Comparison of ENCODE assay signal across 1 cellular context in the genomic region with DNA sequence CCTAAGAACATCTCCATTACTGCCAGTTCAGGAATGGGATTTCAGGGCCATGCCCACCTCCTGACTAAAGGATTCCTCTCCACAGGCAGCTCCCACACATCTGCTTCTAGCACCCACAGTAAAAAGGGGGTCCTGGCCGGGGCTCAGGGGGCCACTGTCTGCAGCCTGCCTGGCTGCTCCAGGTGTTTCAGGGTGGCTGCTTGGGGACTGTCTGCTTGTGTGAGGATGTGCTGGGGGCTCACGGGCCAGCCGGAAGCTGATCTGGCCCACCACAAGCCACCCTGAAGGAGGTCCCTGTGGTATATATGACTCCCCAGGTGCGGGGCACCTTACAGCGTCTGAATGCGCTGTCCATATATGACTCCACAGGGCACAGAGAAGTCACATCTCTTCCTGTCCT.
TF ChIP-seq lines count a peak whose summit lies in the region.

No MANE protein-coding gene starts in this region.

TF ChIP-seq in GM12891, 5 proteins besides CTCF, POLR2A, EP300 and RAD21:
- no peak for TF ChIP-seq TAF1 (IDR thresholded peaks at IDR 0.05; ENCODE audit: low read depth, low read length)
- no peak for TF ChIP-seq POU2F2 (IDR thresholded peaks at IDR 0.05; ENCODE audit: low read depth, low read length)
- TF ChIP-seq PAX5 (IDR thresholded peaks at IDR 0.05; ENCODE audit: insufficient read depth, low read length, severe bottlenecking), result no peak
- no peak for TF ChIP-seq SPI1 (IDR thresholded peaks at IDR 0.05; ENCODE audit: low read depth, low read length)
- TF ChIP-seq POLR2AphosphoS5 (IDR thresholded peaks at IDR 0.05; ENCODE audit: low read depth, low read length), result no peak
